In the genomic region with DNA sequence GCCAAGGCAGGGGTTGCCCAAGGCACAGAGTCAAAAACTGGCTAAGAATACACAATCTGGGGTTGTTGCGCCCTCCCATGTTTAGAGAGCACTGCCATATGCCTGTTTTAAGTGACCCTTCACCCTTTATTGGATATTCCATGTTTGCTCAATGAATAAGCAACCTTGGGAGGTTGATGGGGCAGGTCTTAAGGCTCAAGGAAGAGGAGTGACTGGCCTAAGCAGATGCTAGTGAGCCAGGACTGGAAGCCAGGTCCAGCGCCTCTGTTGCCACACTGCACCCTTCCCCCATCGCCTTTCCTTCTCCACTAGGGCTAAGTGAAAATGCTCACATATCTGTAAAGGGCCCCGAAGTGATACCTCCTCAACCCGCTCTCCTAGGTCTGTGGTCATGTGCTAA, we compare ENCODE assay signal across 22 cellular contexts. TPM values are rescaled to one million over a fixed set of nuclear protein-coding genes. Genes with fewer than 3 reads are reported as not detected.
"Had no signal": no experiment of that assay in that cellular context is flagged by ENCODE, and none has a peak within 500 bp of the region (broad histone marks: within the 10 kb centered on the region; RNA-seq: fewer than 3 reads in every experiment).

No MANE protein-coding gene starts in this region.

- FAIRE-seq: kidney had no signal

- H3K4me3 ChIP-seq: lung, right lobe of liver, skin epidermis, testis had no signal

- H3K9me3 ChIP-seq: right lobe of liver, SK-N-SH, testis had no signal

- H3K4me2 ChIP-seq: SK-N-SH had no signal

- H3K9me2 ChIP-seq: SK-N-SH had no signal

- H3K27me3 ChIP-seq: right lobe of liver, testis had no signal

- DNase-seq: activated CD4-positive, alpha-beta T cell treated with anti-CD3 and anti-CD28 coated beads, Interleukin-2, amount 50 U/mL, for 1 hour; activated CD8-positive, alpha-beta memory T cell treated with anti-CD3 and anti-CD28 coated beads, Interleukin-2, amount 50 U/mL, for 48 hours; activated gamma-delta T cell; activated naive CD4-positive, alpha-beta T cell treated with anti-CD3 and anti-CD28 coated beads, Interleukin-2, amount 50 U/mL, for 16 hours; activated naive CD8-positive, alpha-beta T cell treated with anti-CD3 and anti-CD28 coated beads, Interleukin-2, amount 50 U/mL, for 24 hours; cerebellar nuclear complex; cortex of kidney; endodermal cell; kidney; natural killer cell; right lobe of liver; SK-N-SH; stimulated activated CD4-positive, alpha-beta T cell treated with anti-CD3 and anti-CD28 coated beads, Interleukin-1b, Interleukin-23, amount 100 ng/mL, for 48 hours; stimulated activated naive B cell treated with anti-CD40 and anti-IgM and Interleukin-4, amounts not matched to agents 10 μg/mL and 1 μg/mL and 100 μg/mL, for 72 hours; testis had no signal

- ATAC-seq: activated CD4-positive, CD25-positive, alpha-beta regulatory T cell treated with anti-CD3 and anti-CD28 coated beads, Interleukin-2, amount 50 U/mL, for 24 hours; activated naive CD8-positive, alpha-beta T cell treated with anti-CD3 and anti-CD28 coated beads, Interleukin-2, amount 50 U/mL, for 24 hours; left lobe of liver; natural killer cell; stimulated activated naive B cell treated with anti-CD40 and anti-IgM and Interleukin-4, amounts not matched to agents 10 μg/mL and 1 μg/mL and 100 μg/mL, for 72 hours had no signal

- H3K9ac ChIP-seq: SK-N-SH had no signal

- H3K27ac ChIP-seq: right lobe of liver, skin epidermis, testis had no signal

RNA-seq across cellular contexts. Expression of a gene that starts 41.7 kb away (rescaled TPM):
- total RNA-seq: activated T-helper 1 cell treated with anti-CD3 and anti-CD28 coated beads, Interleukin-12 subunit alpha, Interleukin-12 subunit beta, Interleukin-2, Interleukin-4 antibody, amounts not matched to agents 30 ng/mL and 10 ng/mL and 1 ng/mL, durations not matched to agents 14 hours and 24 hours and 36 hours; endodermal cell; fibroblast of villous mesenchyme; natural killer cell; T-helper 2 cell treated with Interferon-gamma antibody and Interleukin-4, amounts not matched to agents 100 ng/mL and 5 ng/mL, for 36 hours; testis had no signal
- polyA plus RNA-seq: SK-N-SH had no signal
